ENCODE assay signal across 1 cellular context in the genomic region with DNA sequence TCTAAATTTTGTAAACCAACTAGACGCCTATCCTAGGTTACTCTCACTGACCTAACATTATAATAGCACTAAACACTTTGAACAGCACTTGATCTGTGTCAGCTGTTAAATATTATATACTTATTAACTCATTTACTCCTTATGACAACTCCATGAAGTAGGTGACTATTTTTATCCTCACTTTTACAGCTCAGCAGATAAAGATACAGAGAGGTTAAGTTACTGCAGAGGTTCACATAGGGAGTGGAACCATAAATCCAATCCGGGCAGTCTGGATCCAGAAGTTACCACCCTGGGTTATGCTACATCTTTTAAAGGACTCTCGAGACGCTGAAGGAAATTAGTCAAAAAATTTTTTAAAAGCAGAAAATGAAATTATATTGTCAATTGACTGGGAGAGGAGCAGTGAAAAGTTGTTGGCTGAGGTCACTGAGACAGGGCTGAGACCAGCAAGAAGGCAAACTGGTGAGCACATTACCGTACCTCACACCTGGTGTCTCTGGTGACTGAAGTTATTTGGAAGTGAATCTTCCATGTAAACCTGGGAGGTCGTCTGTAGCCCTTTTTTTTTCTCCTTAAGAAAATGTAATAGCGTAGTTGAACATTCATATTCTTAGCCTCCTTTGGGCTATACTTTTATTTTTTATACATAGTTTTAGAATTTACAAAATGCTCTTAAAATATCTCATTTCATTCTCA.
TF ChIP-seq lines count a peak whose summit lies in the region.

No MANE protein-coding gene starts in this region.

TF ChIP-seq in GM23338, 12 proteins besides CTCF, POLR2A, EP300 and RAD21 (continued from another document):
- TF ChIP-seq ZNF462 (CRISPR knock-in tag; IDR thresholded peaks at IDR 0.05) = no peak
- no peak for TF ChIP-seq REST (IDR thresholded peaks at IDR 0.05; ENCODE audit: unreplicated experiment)
- no peak for TF ChIP-seq ZNF114 (CRISPR knock-in tag; IDR thresholded peaks at IDR 0.05)
- no peak for TF ChIP-seq EZH2phosphoT487 (IDR thresholded peaks at IDR 0.05; ENCODE audit: unreplicated experiment)
